16 cellular contexts compared by ENCODE assay signal in genomic region chr21:42755766-42756579, GRCh38.
DNase-seq lines count a peak whose midpoint lies in the region; ATAC-seq and TF ChIP-seq lines count a peak whose summit lies in the region.
"Had no signal": no experiment of that assay in that cellular context is flagged by ENCODE, and none has a peak within 500 bp of the region (broad histone marks: within the 10 kb centered on the region; RNA-seq: fewer than 3 reads in every experiment).

No MANE protein-coding gene starts in this region.

- peaks cover 7% of the 10 kb centered on the region for H3K4me1 ChIP-seq in left ventricle myocardium inferior
- no peaks in the 10 kb centered on the region for H3K4me1 ChIP-seq in spleen

- H3K4me1 Mint-ChIP-seq in WTC11, result 0 out of 2 replicates have a peak, but pooled peaks cover 3% of the 10 kb centered on the region
- no peaks in the 10 kb centered on the region for H3K4me1 Mint-ChIP-seq in neural crest cell

- H3K9me3 ChIP-seq in left ventricle myocardium inferior (replicated peaks), result no peaks in the 10 kb centered on the region
- H3K9me3 ChIP-seq in spleen, result no peaks in the 10 kb centered on the region

- H3K4me3 ChIP-seq in left ventricle myocardium inferior (no peak overlapping the region), spleen (no peak overlapping the region)

- TF ChIP-seq CTCF in left ventricle myocardium inferior (IDR thresholded peaks at IDR 0.05; ENCODE audit: borderline replicate concordance) (no peak), WTC11 (IDR thresholded peaks at IDR 0.05) (no peak), neural crest cell (conservative IDR thresholded peaks at IDR 0.05) (no peak), spleen (IDR thresholded peaks at IDR 0.05 in 8 of 11, conservative IDR thresholded peaks at IDR 0.05 in 3 of 11) (no peak)

- intact Hi-C loops in Right ventricle myocardium inferior (cut with DNase I) (no loop called here), left ventricle myocardium inferior (cut with micrococcal nuclease) (no loop called here), spleen (cut with DNase I; ENCODE audit: low total_unique reads) (no loop called here)

- H3K36me3 ChIP-seq in left ventricle myocardium inferior (peaks cover 11% of the 10 kb centered on the region), spleen (peaks cover 0 to 57% (median 8%) of the 10 kb centered on the region in 6 donors)

- H3K27ac ChIP-seq in left ventricle myocardium inferior (replicated peaks) (no peak overlapping the region), spleen (no peak overlapping the region)

- ATAC-seq in Right ventricle myocardium inferior, result no peak
- ATAC-seq in WTC11, result no peak
- no peak for ATAC-seq in HG03442 (IDR thresholded peaks at IDR 0.05; ENCODE audit: unreplicated experiment)

- 87 to 93% (median 90%) methylated on average over 11 to 20 of the region's 20 CpGs for WGBS in spleen, 5 donors

- H3K9me3 Mint-ChIP-seq in WTC11 (no peaks in the 10 kb centered on the region), neural crest cell (no peaks in the 10 kb centered on the region)
- H3K9me3 Mint-ChIP-seq: CD4-positive, alpha-beta T cell; IgD-negative memory B cell had no signal

- CTCF ChIA-PET in WTC11 (lab: Charles Lee), result interaction anchor here (1.3 kb wide), 1 partner anchor 163 kb away, joined by 8 read pairs; no protein-coding TSS in a partner anchor

- DNase-seq in Right ventricle myocardium inferior (ENCODE audit: missing footprints) (peak; percentile 23), left ventricle myocardium inferior (no peak), WTC11 (ENCODE audit: low spot score) (no peak), neural crest cell (ENCODE audit: low read depth, low spot score) (no peak), spleen (peak; percentile 68), NCI-H1694 treated with DMSO at 0.1 percent for 48 hours (lab: John Stamatoyannopoulos, UW) (no peak)
- no peak for DNase-seq in activated CD4-positive, alpha-beta T cell treated with anti-CD3 and anti-CD28 coated beads, Interleukin-2, amount 50 U/mL, for 48 hours
- DNase-seq: 8988T; AML-193; C1 segment of cervical spinal cord; CD4-positive, alpha-beta T cell; DMS79; GOT3; HCEC 1CT had no signal

- peaks cover 22% of the 10 kb centered on the region; the same call in 1 of the 2 replicates for H3K36me3 Mint-ChIP-seq in WTC11
- H3K36me3 Mint-ChIP-seq in neural crest cell (ENCODE audit: low read depth), result no peaks in the 10 kb centered on the region
- H3K36me3 Mint-ChIP-seq: IgD-negative memory B cell had no signal

- no peak for TF ChIP-seq POLR2A in spleen (IDR thresholded peaks at IDR 0.05)

- H3K4me3 Mint-ChIP-seq in WTC11, result no peak overlapping the region
- no peak overlapping the region for H3K4me3 Mint-ChIP-seq in neural crest cell
- H3K4me3 Mint-ChIP-seq: CD4-positive, alpha-beta T cell; IgD-negative memory B cell had no signal

- H3K27me3 ChIP-seq in left ventricle myocardium inferior (ENCODE audit: low read depth), result peaks cover 5% of the 10 kb centered on the region
- no peaks in the 10 kb centered on the region for H3K27me3 ChIP-seq in spleen (replicated peaks in 1 of 7)

- H3K27ac Mint-ChIP-seq in WTC11, result peak overlapping the region; percentile 23; the same call in 1 of the 2 replicates
- peak overlapping the region; percentile 43 for H3K27ac Mint-ChIP-seq in neural crest cell (ENCODE audit: unreplicated experiment)
- H3K27ac Mint-ChIP-seq: CD4-positive, alpha-beta T cell had no signal

- H3K27me3 Mint-ChIP-seq in WTC11 (ENCODE audit: low read depth), result no peaks in the 10 kb centered on the region
- no peaks in the 10 kb centered on the region for H3K27me3 Mint-ChIP-seq in neural crest cell (ENCODE audit: low read depth)
- H3K27me3 Mint-ChIP-seq: CD4-positive, alpha-beta T cell; IgD-negative memory B cell had no signal

- POLR2A ChIA-PET in WTC11 (lab: Charles Lee), result no interaction called here

TF ChIP-seq in WTC11, 78 proteins besides CTCF, POLR2A, EP300 and RAD21 (continues in another document):
- TF ChIP-seq JUN (CRISPR knock-in tag; IDR thresholded peaks at IDR 0.05) (no peak), USF1 (CRISPR knock-in tag; IDR thresholded peaks at IDR 0.05) (no peak), CBFB (CRISPR knock-in tag; IDR thresholded peaks at IDR 0.05; ENCODE audit: low read depth) (no peak), NR1H2 (CRISPR knock-in tag; IDR thresholded peaks at IDR 0.05) (no peak), KAT7 (CRISPR knock-in tag; IDR thresholded peaks at IDR 0.05; ENCODE audit: borderline replicate concordance) (no peak), ZNF416 (CRISPR knock-in tag; IDR thresholded peaks at IDR 0.05) (no peak), EMX1 (CRISPR knock-in tag; IDR thresholded peaks at IDR 0.05) (no peak), E2F4 (CRISPR knock-in tag; IDR thresholded peaks at IDR 0.05; ENCODE audit: borderline replicate concordance, low read depth) (no peak), ZNF671 (CRISPR knock-in tag; IDR thresholded peaks at IDR 0.05) (no peak), ESRRA (CRISPR knock-in tag; IDR thresholded peaks at IDR 0.05; ENCODE audit: borderline replicate concordance) (no peak), ATF1 (CRISPR knock-in tag; IDR thresholded peaks at IDR 0.05) (no peak), ETV6 (CRISPR knock-in tag; IDR thresholded peaks at IDR 0.05) (no peak), IRF2 (CRISPR knock-in tag; IDR thresholded peaks at IDR 0.05; ENCODE audit: borderline replicate concordance, low read depth) (no peak), ZNF423 (CRISPR knock-in tag; IDR thresholded peaks at IDR 0.05) (no peak), GRHL2 (CRISPR knock-in tag; IDR thresholded peaks at IDR 0.05; ENCODE audit: insufficient replicate concordance, severe bottlenecking) (no peak), ARID4B (CRISPR knock-in tag; IDR thresholded peaks at IDR 0.05; ENCODE audit: borderline replicate concordance) (no peak)
- TF ChIP-seq, protein P1, sequence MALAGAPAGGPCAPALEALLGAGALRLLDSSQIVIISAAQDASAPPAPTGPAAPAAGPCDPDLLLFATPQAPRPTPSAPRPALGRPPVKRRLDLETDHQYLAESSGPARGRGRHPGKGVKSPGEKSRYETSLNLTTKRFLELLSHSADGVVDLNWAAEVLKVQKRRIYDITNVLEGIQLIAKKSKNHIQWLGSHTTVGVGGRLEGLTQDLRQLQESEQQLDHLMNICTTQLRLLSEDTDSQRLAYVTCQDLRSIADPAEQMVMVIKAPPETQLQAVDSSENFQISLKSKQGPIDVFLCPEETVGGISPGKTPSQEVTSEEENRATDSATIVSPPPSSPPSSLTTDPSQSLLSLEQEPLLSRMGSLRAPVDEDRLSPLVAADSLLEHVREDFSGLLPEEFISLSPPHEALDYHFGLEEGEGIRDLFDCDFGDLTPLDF (CRISPR knock-in tag; IDR thresholded peaks at IDR 0.05), result no peak
- TF ChIP-seq, protein P2, sequence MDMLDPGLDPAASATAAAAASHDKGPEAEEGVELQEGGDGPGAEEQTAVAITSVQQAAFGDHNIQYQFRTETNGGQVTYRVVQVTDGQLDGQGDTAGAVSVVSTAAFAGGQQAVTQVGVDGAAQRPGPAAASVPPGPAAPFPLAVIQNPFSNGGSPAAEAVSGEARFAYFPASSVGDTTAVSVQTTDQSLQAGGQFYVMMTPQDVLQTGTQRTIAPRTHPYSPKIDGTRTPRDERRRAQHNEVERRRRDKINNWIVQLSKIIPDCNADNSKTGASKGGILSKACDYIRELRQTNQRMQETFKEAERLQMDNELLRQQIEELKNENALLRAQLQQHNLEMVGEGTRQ (CRISPR knock-in tag; IDR thresholded peaks at IDR 0.05), result no peak

Comparison
In these comparisons a context has a peak if more than half of its experiments do, and no peak if none do; other contexts are left out.
1. DNase-seq: peak in Right ventricle myocardium inferior (single experiment) and spleen (single experiment); none in left ventricle myocardium inferior (single experiment), WTC11 (single experiment), neural crest cell (single experiment), activated CD4-positive, alpha-beta T cell treated with anti-CD3 and anti-CD28 coated beads, Interleukin-2, amount 50 U/mL, for 48 hours (0 of 2) and NCI-H1694 treated with DMSO at 0.1 percent for 48 hours (single experiment).